1 cellular context compared by ENCODE assay signal in the genomic region with DNA sequence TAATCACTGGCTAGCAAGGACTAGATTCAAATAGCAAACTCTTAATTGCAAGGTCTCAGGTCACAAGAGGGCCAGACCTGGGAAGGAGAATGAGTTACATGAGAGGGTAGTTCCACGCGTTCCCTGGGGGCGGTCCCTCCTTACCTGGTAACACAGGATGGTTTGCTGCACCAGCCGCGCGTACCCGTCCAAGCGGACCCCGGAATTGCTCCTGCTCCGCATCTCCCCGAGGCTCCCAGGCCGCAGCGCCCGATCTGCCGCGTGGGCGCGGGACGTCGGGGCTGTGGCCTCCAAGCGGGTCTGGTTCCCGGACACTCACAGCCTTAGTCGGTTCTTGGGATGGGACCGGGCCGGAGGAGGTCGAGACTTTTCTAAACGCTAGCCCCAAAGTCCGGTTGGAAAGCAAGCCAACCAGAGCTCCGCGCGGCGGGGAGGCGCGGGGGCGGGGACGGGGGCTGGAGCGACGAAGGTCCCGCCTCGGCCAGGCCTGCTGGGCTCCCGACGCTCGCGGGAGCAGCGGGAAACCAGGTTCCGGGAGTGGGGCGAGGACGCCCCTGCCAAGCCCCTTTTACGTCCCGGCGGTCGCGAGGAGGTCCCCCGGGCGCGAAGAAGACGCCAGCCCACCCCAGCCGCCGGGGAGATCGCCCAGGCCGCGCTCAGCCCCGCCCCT.
TF ChIP-seq lines count a peak whose summit lies in the region.

A gene with protein sequence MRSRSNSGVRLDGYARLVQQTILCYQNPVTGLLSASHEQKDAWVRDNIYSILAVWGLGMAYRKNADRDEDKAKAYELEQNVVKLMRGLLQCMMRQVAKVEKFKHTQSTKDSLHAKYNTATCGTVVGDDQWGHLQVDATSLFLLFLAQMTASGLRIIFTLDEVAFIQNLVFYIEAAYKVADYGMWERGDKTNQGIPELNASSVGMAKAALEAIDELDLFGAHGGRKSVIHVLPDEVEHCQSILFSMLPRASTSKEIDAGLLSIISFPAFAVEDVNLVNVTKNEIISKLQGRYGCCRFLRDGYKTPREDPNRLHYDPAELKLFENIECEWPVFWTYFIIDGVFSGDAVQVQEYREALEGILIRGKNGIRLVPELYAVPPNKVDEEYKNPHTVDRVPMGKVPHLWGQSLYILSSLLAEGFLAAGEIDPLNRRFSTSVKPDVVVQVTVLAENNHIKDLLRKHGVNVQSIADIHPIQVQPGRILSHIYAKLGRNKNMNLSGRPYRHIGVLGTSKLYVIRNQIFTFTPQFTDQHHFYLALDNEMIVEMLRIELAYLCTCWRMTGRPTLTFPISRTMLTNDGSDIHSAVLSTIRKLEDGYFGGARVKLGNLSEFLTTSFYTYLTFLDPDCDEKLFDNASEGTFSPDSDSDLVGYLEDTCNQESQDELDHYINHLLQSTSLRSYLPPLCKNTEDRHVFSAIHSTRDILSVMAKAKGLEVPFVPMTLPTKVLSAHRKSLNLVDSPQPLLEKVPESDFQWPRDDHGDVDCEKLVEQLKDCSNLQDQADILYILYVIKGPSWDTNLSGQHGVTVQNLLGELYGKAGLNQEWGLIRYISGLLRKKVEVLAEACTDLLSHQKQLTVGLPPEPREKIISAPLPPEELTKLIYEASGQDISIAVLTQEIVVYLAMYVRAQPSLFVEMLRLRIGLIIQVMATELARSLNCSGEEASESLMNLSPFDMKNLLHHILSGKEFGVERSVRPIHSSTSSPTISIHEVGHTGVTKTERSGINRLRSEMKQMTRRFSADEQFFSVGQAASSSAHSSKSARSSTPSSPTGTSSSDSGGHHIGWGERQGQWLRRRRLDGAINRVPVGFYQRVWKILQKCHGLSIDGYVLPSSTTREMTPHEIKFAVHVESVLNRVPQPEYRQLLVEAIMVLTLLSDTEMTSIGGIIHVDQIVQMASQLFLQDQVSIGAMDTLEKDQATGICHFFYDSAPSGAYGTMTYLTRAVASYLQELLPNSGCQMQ (minus strand): TSS at position 404 of the 670 bp plus-strand sequence. CDS start 182 bp downstream, at position 222.

TF ChIP-seq in endothelial cell of umbilical vein, 7 proteins besides CTCF, POLR2A, EP300 and RAD21 (continued from another document):
- no peak for TF ChIP-seq JUN (IDR thresholded peaks at IDR 0.05; ENCODE audit: borderline replicate concordance, insufficient read depth, insufficient read length, low read depth)
- TF ChIP-seq EZH2 (IDR thresholded peaks at IDR 0.05; ENCODE audit: borderline replicate concordance, low read depth, low read length, severe bottlenecking) = no peak
- no peak for TF ChIP-seq GATA2 (IDR thresholded peaks at IDR 0.05; ENCODE audit: insufficient read depth, insufficient read length, low read depth, low read length)
- TF ChIP-seq, protein P1, sequence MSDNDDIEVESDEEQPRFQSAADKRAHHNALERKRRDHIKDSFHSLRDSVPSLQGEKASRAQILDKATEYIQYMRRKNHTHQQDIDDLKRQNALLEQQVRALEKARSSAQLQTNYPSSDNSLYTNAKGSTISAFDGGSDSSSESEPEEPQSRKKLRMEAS (IDR thresholded peaks at IDR 0.05; ENCODE audit: insufficient read depth, insufficient read length) = no peak
